ENCODE assay signal across 21 cellular contexts in the genomic region with DNA sequence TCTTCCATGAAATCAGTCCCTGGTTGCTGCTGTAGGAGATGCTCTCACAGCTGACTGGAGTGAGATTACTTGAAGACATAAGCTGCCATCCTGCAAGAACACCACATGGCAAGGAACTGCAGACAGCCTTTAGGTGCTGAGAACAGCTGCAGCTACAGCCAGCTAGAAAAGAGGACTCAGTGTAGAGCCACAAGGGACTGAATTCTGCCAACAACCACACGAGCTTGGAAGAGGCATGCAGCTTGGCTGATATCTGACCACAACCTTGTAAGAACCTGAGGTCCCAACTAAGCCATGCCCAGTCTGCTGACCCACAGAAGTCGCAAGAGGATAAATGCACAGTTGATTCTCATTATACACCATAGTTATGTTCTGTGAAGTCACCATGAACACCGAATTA.
A peak's percentile ranks its signal among the peaks of the same experiment; 100 is the strongest.
DNase-seq lines count a peak whose midpoint lies in the region; ATAC-seq and TF ChIP-seq lines count a peak whose summit lies in the region.
"Had no signal": no experiment of that assay in that cellular context is flagged by ENCODE, and none has a peak within 500 bp of the region (broad histone marks: within the 10 kb centered on the region; RNA-seq: fewer than 3 reads in every experiment).

No MANE protein-coding gene starts in this region.

- no peak overlapping the region for H2BK5ac ChIP-seq in mesenchymal stem cell (ENCODE audit: low read depth, low read length, poor library complexity, severe bottlenecking)

- TF ChIP-seq CTCF in HCT116 (IDR thresholded peaks at IDR 0.05 in 2 of 3, conservative IDR thresholded peaks at IDR 0.05 in 1 of 3; ENCODE audit: borderline replicate concordance in 1 of 3, insufficient read depth in 1 of 3, low read depth in 2 of 3, low read length in 2 of 3): no peak
- no peak for TF ChIP-seq CTCF in astrocyte of the spinal cord (IDR thresholded peaks at IDR 0.05; ENCODE audit: low read depth, low read length)

- peak overlapping the region; percentile 40 to 81 for H3K18ac ChIP-seq in mesenchymal stem cell (ENCODE audit: low read depth in 1 of 2, low read length in 2 of 2)

- H3K27ac ChIP-seq in HCT116 (ENCODE audit: low read depth, low read length): peak overlapping the region; percentile 78
- peak overlapping the region; percentile 93 for H3K27ac ChIP-seq in mesenchymal stem cell (ENCODE audit: low read length, poor library complexity, severe bottlenecking)
- H3K27ac ChIP-seq: C4-2B had no signal

- WGBS in mesenchymal stem cell: 74% methylated on average over 3 of the region's 3 CpGs

- H3K4me2 ChIP-seq in HCT116 (ENCODE audit: low read length) (peak overlapping the region; percentile 75; the same call in 1 of the 2 replicates), mesenchymal stem cell (ENCODE audit: low read length, poor library complexity, severe bottlenecking) (no peak overlapping the region)

- RAD21 ChIA-PET in HCT116 (lab: Charles Lee; ENCODE audit: low non-redundant PET in 1 of 2, low total read pairs in 2 of 2, uncharacterized antibody in 2 of 2, unreplicated experiment in 2 of 2): interaction anchor here in 1 of 2 experiments (0.7 kb wide), 1 partner anchor 16 kb away, joined by 3 read pairs; no protein-coding TSS in a partner anchor

- no peaks in the 10 kb centered on the region for H3K9me2 ChIP-seq in HCT116 (ENCODE audit: insufficient read depth)

- H3K4me1 ChIP-seq in HCT116 (ENCODE audit: control insufficient read depth in 1 of 2, insufficient read depth in 2 of 2, low read length in 2 of 2) (peaks cover 41 to 82% of the 10 kb centered on the region in 2 experiments), mesenchymal stem cell (ENCODE audit: control insufficient read depth, insufficient read depth, low read depth, low read length) (peaks cover 28% of the 10 kb centered on the region)
- H3K4me1 ChIP-seq: transverse colon had no signal

- H3K27me3 ChIP-seq in HCT116 (ENCODE audit: insufficient read depth, low read length): no peaks in the 10 kb centered on the region
- no peaks in the 10 kb centered on the region for H3K27me3 ChIP-seq in mesenchymal stem cell (ENCODE audit: control insufficient read depth in 1 of 2, insufficient read depth in 1 of 2, low read length in 2 of 2)
- H3K27me3 ChIP-seq: heart left ventricle, transverse colon had no signal

- in situ Hi-C loops in astrocyte of the spinal cord (cut with HindIII; ENCODE audit: low sequenced_read_pairs): no loop called here

- H3K4me3 ChIP-seq in HCT116 (replicated peaks in 1 of 2; ENCODE audit: low read depth in 1 of 2, low read length in 2 of 2) (peak overlapping the region in 1 of 2 experiments; percentile 14; a peak in 1 of 4 replicates), astrocyte of the spinal cord (ENCODE audit: low read depth, low read length) (no peak overlapping the region), mesenchymal stem cell (ENCODE audit: insufficient read depth in 1 of 2, low read depth in 1 of 2, low read length in 2 of 2) (no peak overlapping the region)
- H3K4me3 ChIP-seq: heart left ventricle, mucosa of descending colon, transverse colon had no signal

- no TSS peak for BruUV-seq in HCT116 (replicated peaks; lab: Mats Ljungman, UMichigan)

- H2BK15ac ChIP-seq in mesenchymal stem cell (ENCODE audit: low read depth, poor library complexity, severe bottlenecking): no peak overlapping the region

- H3K79me2 ChIP-seq in HCT116 (ENCODE audit: insufficient read depth, low read length): no peaks in the 10 kb centered on the region

- H2AK5ac ChIP-seq in mesenchymal stem cell (ENCODE audit: low read length, severe bottlenecking): peak overlapping the region; percentile 11

- POLR2A ChIA-PET in HCT116 (lab: Charles Lee): no interaction called here

- no peak overlapping the region for H4K8ac ChIP-seq in mesenchymal stem cell (ENCODE audit: low read length)

- H3K9me3 ChIP-seq in HCT116 (ENCODE audit: control insufficient read depth in 1 of 2, insufficient read depth in 1 of 2, low read depth in 1 of 2, low read length in 2 of 2) (no peaks in the 10 kb centered on the region), mesenchymal stem cell (ENCODE audit: control insufficient read depth, low read length) (no peaks in the 10 kb centered on the region)
- H3K9me3 ChIP-seq: heart left ventricle, mucosa of descending colon, transverse colon had no signal

- H2AFZ ChIP-seq in HCT116 (ENCODE audit: low read depth, low read length, poor library complexity, severe bottlenecking) (no peak overlapping the region), mesenchymal stem cell (ENCODE audit: low read depth, low read length) (no peak overlapping the region)

- no peak for TF ChIP-seq POLR2A in HCT116 (IDR thresholded peaks at IDR 0.05; ENCODE audit: borderline replicate concordance, extremely low read depth, insufficient read depth, insufficient read length)

- no peak overlapping the region for H3K14ac ChIP-seq in mesenchymal stem cell (ENCODE audit: low read length in 2 of 2)

- H3K4ac ChIP-seq in mesenchymal stem cell (ENCODE audit: low read depth in 1 of 2, low read length in 2 of 2): no peak overlapping the region

- H3K9ac ChIP-seq in HCT116 (ENCODE audit: low read length) (no peak overlapping the region), mesenchymal stem cell (ENCODE audit: low read length) (peak overlapping the region; percentile 72)

- ATAC-seq in HCT116 (no peak), Right ventricle myocardium inferior (no peak)
- ATAC-seq: activated T-cell treated with anti-CD3 and anti-CD28 coated beads, Interleukin-2, amount 50 U/mL, for 72 hours; heart left ventricle; mucosa of descending colon had no signal

- intact Hi-C loops in HCT116 (cut with micrococcal nuclease): no loop called here
- intact Hi-C loops in Right ventricle myocardium inferior (cut with DNase I): no loop called here

- peak overlapping the region; percentile 21 for H4K91ac ChIP-seq in mesenchymal stem cell (ENCODE audit: low read length)

- H3K79me1 ChIP-seq in mesenchymal stem cell (replicated peaks; ENCODE audit: low read length, poor library complexity, severe bottlenecking): no peaks in the 10 kb centered on the region

- no peak overlapping the region for H2BK120ac ChIP-seq in mesenchymal stem cell (ENCODE audit: low read depth, low read length)

- DNase-seq in AG08395 (ENCODE audit: low spot score) (peak; percentile 72), HCT116 (ENCODE audit: low read depth, low spot score) (no peak), astrocyte of the spinal cord (ENCODE audit: low read depth, low spot score) (peak; percentile 94), mesenchymal stem cell (peak; percentile 50), globus pallidus (ENCODE audit: low spot score) (no peak), 8988T (no peak), Right ventricle myocardium inferior (ENCODE audit: missing footprints) (no peak), GF-D8 (lab: John Stamatoyannopoulos, UW) (no peak)
- DNase-seq: activated CD4-positive, alpha-beta T cell treated with anti-CD3 and anti-CD28 coated beads, Interleukin-2, amount 10 ng/mL, durations not matched to agents 7 days and 5 days; activated T-cell treated with anti-CD3 and anti-CD28 coated beads, Interleukin-2, amount 50 U/mL, for 72 hours; amygdala; DND-41; effector CD4-positive, alpha-beta T cell; heart left ventricle; kidney; mucosa of descending colon; NCI-H1694; NCI-H69; stimulated activated CD4-positive, alpha-beta T cell treated with anti-CD3 and anti-CD28 coated beads, Interleukin-1b, Interleukin-23, amount 100 ng/mL, for 48 hours; transverse colon had no signal

- H3K23ac ChIP-seq in mesenchymal stem cell (ENCODE audit: low read length in 2 of 2): no peak overlapping the region

- CTCF ChIA-PET in HCT116 (lab: Charles Lee): interaction anchor here (1.0 kb wide), 1 partner anchor 203 kb away, joined by 3 read pairs; no protein-coding TSS in a partner anchor

- no peak for TF ChIP-seq RAD21 in HCT116 (IDR thresholded peaks at IDR 0.05; ENCODE audit: low read depth)

- peak overlapping the region; percentile 59 to 69 for H2BK12ac ChIP-seq in mesenchymal stem cell (ENCODE audit: low read length in 2 of 2)

- no peaks in the 10 kb centered on the region for H3K36me3 ChIP-seq in HCT116 (ENCODE audit: control insufficient read depth in 1 of 2, insufficient read depth in 2 of 2, low read length in 2 of 2)
- no peaks in the 10 kb centered on the region for H3K36me3 ChIP-seq in mesenchymal stem cell (ENCODE audit: control insufficient read depth in 1 of 2, insufficient read depth in 2 of 2, low read depth in 1 of 2, low read length in 2 of 2)
- H3K36me3 ChIP-seq: heart left ventricle, transverse colon had no signal

- H4K20me1 ChIP-seq in HCT116 (ENCODE audit: insufficient read depth): no peaks in the 10 kb centered on the region

TF ChIP-seq in HCT116, 20 proteins besides CTCF, POLR2A, EP300 and RAD21:
- no peak for TF ChIP-seq SP1 (IDR thresholded peaks at IDR 0.05; ENCODE audit: low read depth)

Comparison
In these comparisons a context has a peak if more than half of its experiments do, and no peak if none do; other contexts are left out.
1. DNase-seq: peak in AG08395 (single experiment), astrocyte of the spinal cord (single experiment) and mesenchymal stem cell (single experiment); none in HCT116 (single experiment), globus pallidus (single experiment), 8988T (single experiment), Right ventricle myocardium inferior (single experiment) and GF-D8 (single experiment).